1 cellular context compared by ENCODE assay signal in genomic region chr4:147975902-147976301, GRCh38.
TF ChIP-seq lines count a peak whose summit lies in the region.

No MANE protein-coding gene starts in this region.

TF ChIP-seq in WTC11, 78 proteins besides CTCF, POLR2A, EP300 and RAD21 (continued from another document):
- TF ChIP-seq GTF2I (CRISPR knock-in tag; conservative IDR thresholded peaks at IDR 0.05): no peak
- TF ChIP-seq PRRX2 (CRISPR knock-in tag; IDR thresholded peaks at IDR 0.05): no peak
- TF ChIP-seq FOXP1 (CRISPR knock-in tag; IDR thresholded peaks at IDR 0.05; ENCODE audit: borderline replicate concordance): no peak
- TF ChIP-seq JUN (CRISPR knock-in tag; IDR thresholded peaks at IDR 0.05): no peak
- TF ChIP-seq EMX1 (CRISPR knock-in tag; IDR thresholded peaks at IDR 0.05): no peak
- TF ChIP-seq SMAD3 (CRISPR knock-in tag; IDR thresholded peaks at IDR 0.05; ENCODE audit: borderline replicate concordance): no peak
- TF ChIP-seq, protein P1, sequence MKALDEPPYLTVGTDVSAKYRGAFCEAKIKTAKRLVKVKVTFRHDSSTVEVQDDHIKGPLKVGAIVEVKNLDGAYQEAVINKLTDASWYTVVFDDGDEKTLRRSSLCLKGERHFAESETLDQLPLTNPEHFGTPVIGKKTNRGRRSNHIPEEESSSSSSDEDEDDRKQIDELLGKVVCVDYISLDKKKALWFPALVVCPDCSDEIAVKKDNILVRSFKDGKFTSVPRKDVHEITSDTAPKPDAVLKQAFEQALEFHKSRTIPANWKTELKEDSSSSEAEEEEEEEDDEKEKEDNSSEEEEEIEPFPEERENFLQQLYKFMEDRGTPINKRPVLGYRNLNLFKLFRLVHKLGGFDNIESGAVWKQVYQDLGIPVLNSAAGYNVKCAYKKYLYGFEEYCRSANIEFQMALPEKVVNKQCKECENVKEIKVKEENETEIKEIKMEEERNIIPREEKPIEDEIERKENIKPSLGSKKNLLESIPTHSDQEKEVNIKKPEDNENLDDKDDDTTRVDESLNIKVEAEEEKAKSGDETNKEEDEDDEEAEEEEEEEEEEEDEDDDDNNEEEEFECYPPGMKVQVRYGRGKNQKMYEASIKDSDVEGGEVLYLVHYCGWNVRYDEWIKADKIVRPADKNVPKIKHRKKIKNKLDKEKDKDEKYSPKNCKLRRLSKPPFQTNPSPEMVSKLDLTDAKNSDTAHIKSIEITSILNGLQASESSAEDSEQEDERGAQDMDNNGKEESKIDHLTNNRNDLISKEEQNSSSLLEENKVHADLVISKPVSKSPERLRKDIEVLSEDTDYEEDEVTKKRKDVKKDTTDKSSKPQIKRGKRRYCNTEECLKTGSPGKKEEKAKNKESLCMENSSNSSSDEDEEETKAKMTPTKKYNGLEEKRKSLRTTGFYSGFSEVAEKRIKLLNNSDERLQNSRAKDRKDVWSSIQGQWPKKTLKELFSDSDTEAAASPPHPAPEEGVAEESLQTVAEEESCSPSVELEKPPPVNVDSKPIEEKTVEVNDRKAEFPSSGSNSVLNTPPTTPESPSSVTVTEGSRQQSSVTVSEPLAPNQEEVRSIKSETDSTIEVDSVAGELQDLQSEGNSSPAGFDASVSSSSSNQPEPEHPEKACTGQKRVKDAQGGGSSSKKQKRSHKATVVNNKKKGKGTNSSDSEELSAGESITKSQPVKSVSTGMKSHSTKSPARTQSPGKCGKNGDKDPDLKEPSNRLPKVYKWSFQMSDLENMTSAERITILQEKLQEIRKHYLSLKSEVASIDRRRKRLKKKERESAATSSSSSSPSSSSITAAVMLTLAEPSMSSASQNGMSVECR (CRISPR knock-in tag; IDR thresholded peaks at IDR 0.05; ENCODE audit: borderline replicate concordance): no peak
- no peak for TF ChIP-seq ZNF671 (CRISPR knock-in tag; IDR thresholded peaks at IDR 0.05)
- no peak for TF ChIP-seq NR1H2 (CRISPR knock-in tag; IDR thresholded peaks at IDR 0.05)
